In genomic region chr2:237692601-237693079, GRCh38 we compare ENCODE assay signal across 8 cellular contexts.
DNase-seq lines count a peak whose midpoint lies in the region; ATAC-seq and TF ChIP-seq lines count a peak whose summit lies in the region.

No MANE protein-coding gene starts in this region.

- TF ChIP-seq CTCF in AG10803 (conservative IDR thresholded peaks at IDR 0.05; ENCODE audit: low read length) = no peak

- peak overlapping the region; percentile 99 for H3K27ac Mint-ChIP-seq in activated naive CD4-positive, alpha-beta T cell treated with anti-CD3 and anti-CD28 coated beads, Interleukin-2, amount 50 U/mL, for 24 hours

- H3K4me3 Mint-ChIP-seq in activated naive CD4-positive, alpha-beta T cell treated with anti-CD3 and anti-CD28 coated beads, Interleukin-2, amount 50 U/mL, for 24 hours = peak overlapping the region; percentile 99

- peak; percentile 6 for ATAC-seq in GM19023 (IDR thresholded peaks at IDR 0.05; ENCODE audit: unreplicated experiment)
- no peak for ATAC-seq in GM18498 (IDR thresholded peaks at IDR 0.05; ENCODE audit: unreplicated experiment)
- ATAC-seq in GM21737 (IDR thresholded peaks at IDR 0.05; ENCODE audit: unreplicated experiment) = no peak

- DNase-seq in AG10803 (ENCODE audit: low read depth) (no peak), hepatic stellate cell (ENCODE audit: low spot score) (peak; percentile 35), skeletal muscle cell (ENCODE audit: low read depth) (no peak)
- no peak for DNase-seq in Jurkat, Clone E6-1 (ENCODE audit: low read depth, low spot score)

- H3K4me1 Mint-ChIP-seq in activated naive CD4-positive, alpha-beta T cell treated with anti-CD3 and anti-CD28 coated beads, Interleukin-2, amount 50 U/mL, for 24 hours = peaks cover 76% of the 10 kb centered on the region

- peaks cover 4% of the 10 kb centered on the region for H3K36me3 Mint-ChIP-seq in activated naive CD4-positive, alpha-beta T cell treated with anti-CD3 and anti-CD28 coated beads, Interleukin-2, amount 50 U/mL, for 24 hours

- H3K27me3 Mint-ChIP-seq in activated naive CD4-positive, alpha-beta T cell treated with anti-CD3 and anti-CD28 coated beads, Interleukin-2, amount 50 U/mL, for 24 hours = no peaks in the 10 kb centered on the region

- H3K4me3 ChIP-seq in AG10803 (ENCODE audit: low read length) (peak overlapping the region; percentile 85), skeletal muscle cell (ENCODE audit: low read depth, low read length) (peak overlapping the region; percentile 84)
- H3K4me3 ChIP-seq in Jurkat, Clone E6-1 (ENCODE audit: low read length) = peak overlapping the region; percentile 71

- H3K9me3 Mint-ChIP-seq in activated naive CD4-positive, alpha-beta T cell treated with anti-CD3 and anti-CD28 coated beads, Interleukin-2, amount 50 U/mL, for 24 hours = no peaks in the 10 kb centered on the region
